Comparison of ENCODE assay signal across 1 cellular context in genomic region chr3:123068227-123069020, GRCh38.
TF ChIP-seq lines count a peak whose summit lies in the region.

No MANE protein-coding gene starts in this region.

TF ChIP-seq in K562, 482 proteins besides CTCF, POLR2A, EP300 and RAD21:
- TF ChIP-seq ZNF280A (IDR thresholded peaks at IDR 0.05; ENCODE audit: low read depth, partially characterized antibody), result no peak
- TF ChIP-seq ZBTB7A (IDR thresholded peaks at IDR 0.05; ENCODE audit: borderline replicate concordance, control insufficient read depth, low read depth, low read length), result 0 out of 2 replicates have a peak, but pooled peaks have one; percentile 32
- TF ChIP-seq PHF8 (IDR thresholded peaks at IDR 0.05; ENCODE audit: borderline replicate concordance, low read length), result no peak
- TF ChIP-seq TGIF2 (CRISPR knock-in tag; IDR thresholded peaks at IDR 0.05), result no peak
- no peak for TF ChIP-seq CREB3L1 (IDR thresholded peaks at IDR 0.05; ENCODE audit: borderline replicate concordance, low read depth)
